Comparison of ENCODE assay signal across 1 cellular context in the genomic region with DNA sequence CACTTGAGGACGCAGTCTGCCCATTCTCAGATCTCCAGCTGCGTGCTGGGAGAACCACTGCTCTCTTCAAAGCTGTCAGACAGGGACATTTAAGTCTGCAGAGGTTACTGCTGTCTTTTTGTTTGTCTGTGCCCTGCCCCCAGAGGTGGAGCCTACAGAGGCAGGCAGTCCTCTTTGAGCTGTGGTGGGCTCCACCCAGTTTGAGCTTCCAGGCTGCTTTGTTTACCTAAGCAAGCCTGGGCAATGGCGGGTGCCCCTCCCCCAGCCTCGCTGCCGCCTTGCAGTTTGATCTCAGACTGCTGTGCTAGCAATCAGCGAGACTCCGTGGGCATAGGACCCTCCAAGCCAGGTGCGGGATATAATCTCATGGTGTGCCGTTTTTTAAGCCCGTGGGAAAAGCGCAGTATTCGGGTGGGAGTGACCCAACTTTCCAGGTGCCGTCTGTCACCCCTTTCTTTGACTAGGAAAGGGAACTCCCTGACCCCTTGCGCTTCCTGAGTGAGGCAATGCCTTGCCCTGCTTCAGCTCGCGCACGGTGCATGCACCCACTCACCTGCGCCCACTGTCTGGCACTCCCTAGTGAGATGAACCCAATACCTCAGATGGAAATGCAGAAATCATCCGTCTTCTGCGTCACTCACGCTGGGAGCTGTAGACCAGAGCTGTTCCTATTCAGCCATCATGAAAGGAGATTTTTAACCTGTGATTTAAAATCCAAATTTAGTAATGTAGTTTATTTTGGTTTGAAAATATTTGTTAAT. TPM values are rescaled to one million over a fixed set of nuclear protein-coding genes. Genes with fewer than 3 reads are reported as not detected.
"Had no signal": no experiment of that assay in that cellular context is flagged by ENCODE, and none has a peak within 500 bp of the region (broad histone marks: within the 10 kb centered on the region; RNA-seq: fewer than 3 reads in every experiment).

No MANE protein-coding gene starts in this region.

RNA-seq across cellular contexts. Expression of a gene that starts 47.5 kb away (rescaled TPM):
- total RNA-seq: K562 had no signal
